10 cellular contexts compared by ENCODE assay signal in the genomic region with DNA sequence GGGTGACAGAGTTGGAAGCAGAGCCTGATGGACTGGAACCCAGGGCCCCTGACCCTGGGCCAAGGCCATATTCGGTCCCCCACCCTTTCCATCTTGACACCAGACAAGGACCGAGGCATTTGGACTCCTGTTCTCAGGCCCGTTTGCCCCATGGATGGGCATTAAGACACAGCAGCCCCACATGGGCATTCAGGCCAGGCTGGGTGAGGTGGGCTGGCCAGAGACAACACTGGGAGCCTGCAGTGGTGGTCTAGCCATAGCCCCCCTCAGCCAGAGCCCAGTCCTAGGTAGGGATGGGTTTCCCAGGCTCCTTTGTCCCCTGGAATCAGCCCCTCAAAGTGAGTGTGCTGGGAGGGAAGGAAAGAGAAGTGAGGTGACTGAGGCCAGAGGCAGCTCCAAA. TPM values are rescaled to one million over a fixed set of nuclear protein-coding genes. Genes with fewer than 3 reads are reported as not detected.
DNase-seq lines count a peak whose midpoint lies in the region; ATAC-seq and TF ChIP-seq lines count a peak whose summit lies in the region.
"Had no signal": no experiment of that assay in that cellular context is flagged by ENCODE, and none has a peak within 500 bp of the region (broad histone marks: within the 10 kb centered on the region; RNA-seq: fewer than 3 reads in every experiment).

No MANE protein-coding gene starts in this region.

- TF ChIP-seq CTCF in right atrium auricular region (IDR thresholded peaks at IDR 0.05) = no peak
- TF ChIP-seq CTCF in psoas muscle (IDR thresholded peaks at IDR 0.05) = no peak

- no peaks in the 10 kb centered on the region for H3K9me3 ChIP-seq in CD4-positive, alpha-beta memory T cell (ENCODE audit: control insufficient read depth in 1 of 2, low read length in 2 of 2)
- no peaks in the 10 kb centered on the region for H3K9me3 ChIP-seq in right atrium auricular region
- no peaks in the 10 kb centered on the region for H3K9me3 ChIP-seq in psoas muscle

- DNase-seq in CD4-positive, alpha-beta memory T cell = peak in 1 of 5 donors; percentile 31
- no peak for DNase-seq in T-cell
- no peak for DNase-seq in right atrium auricular region (ENCODE audit: low spot score)
- no peak for DNase-seq in psoas muscle
- no peak for DNase-seq in putamen (ENCODE audit: low spot score)
- DNase-seq in GDM1 (lab: John Stamatoyannopoulos, UW) = no peak
- no peak for DNase-seq in T-helper 9 cell
- DNase-seq: trophoblast cell had no signal

- CTCF ChIA-PET in CD4-positive, alpha-beta memory T cell (lab: Charles Lee; ENCODE audit: partially characterized antibody) = interaction anchor here (0.8 to 3.1 kb wide), 5 partner anchors 9 to 103 kb away, joined by 3 to 19 read pairs (median 3); no protein-coding TSS in a partner anchor
- CTCF ChIA-PET in T-cell (lab: Charles Lee) = no interaction called here

- H3K36me3 Mint-ChIP-seq in CD4-positive, alpha-beta memory T cell = peaks cover 14 to 34% of the 10 kb centered on the region in 2 donors
- peaks cover 16% of the 10 kb centered on the region for H3K36me3 Mint-ChIP-seq in T-cell

- H3K9me3 Mint-ChIP-seq in CD4-positive, alpha-beta memory T cell = no peaks in the 10 kb centered on the region
- no peaks in the 10 kb centered on the region for H3K9me3 Mint-ChIP-seq in T-cell
- H3K9me3 Mint-ChIP-seq: activated CD4-positive, alpha-beta T cell treated with anti-CD3 and anti-CD28 coated beads, Interleukin-2, amount 10 ng/mL, durations not matched to agents 24 days and 14 days had no signal

- H3K27ac ChIP-seq in CD4-positive, alpha-beta memory T cell (ENCODE audit: low read depth, low read length) = no peak overlapping the region
- peak overlapping the region; percentile 94 to 96 for H3K27ac ChIP-seq in right atrium auricular region
- peak overlapping the region; percentile 88 for H3K27ac ChIP-seq in psoas muscle

- peak overlapping the region in 6 of 8 donors; percentile 4 to 99 (median 67) for H3K4me3 Mint-ChIP-seq in CD4-positive, alpha-beta memory T cell
- H3K4me3 Mint-ChIP-seq in T-cell = peak overlapping the region; percentile 95 to 97 (median 95)

- peaks cover 18% of the 10 kb centered on the region for H3K36me3 ChIP-seq in CD4-positive, alpha-beta memory T cell (ENCODE audit: insufficient read depth, low read length)
- peaks cover 37% of the 10 kb centered on the region for H3K36me3 ChIP-seq in right atrium auricular region
- H3K36me3 ChIP-seq in psoas muscle (ENCODE audit: insufficient read depth in 1 of 2, low read depth in 1 of 2) = peaks cover 0 to 20% of the 10 kb centered on the region in 2 donors

- peaks cover 26% of the 10 kb centered on the region for H3K4me1 ChIP-seq in CD4-positive, alpha-beta memory T cell (ENCODE audit: insufficient read depth, low read length)
- peaks cover 0 to 66% of the 10 kb centered on the region in 2 donors for H3K4me1 ChIP-seq in right atrium auricular region
- peaks cover 64% of the 10 kb centered on the region for H3K4me1 ChIP-seq in psoas muscle

- H3K4me3 ChIP-seq in CD4-positive, alpha-beta memory T cell (ENCODE audit: low read length in 2 of 2) = no peak overlapping the region
- H3K4me3 ChIP-seq in right atrium auricular region = peak overlapping the region; percentile 78 to 95
- H3K4me3 ChIP-seq in psoas muscle = peak overlapping the region; percentile 95

- ATAC-seq in T-cell (replicated peaks in 1 of 4) (no peak), psoas muscle (no peak), GM19328 (IDR thresholded peaks at IDR 0.05; ENCODE audit: unreplicated experiment) (no peak)

- H3K27ac Mint-ChIP-seq in CD4-positive, alpha-beta memory T cell = peak overlapping the region in 1 of 7 donors; percentile 92
- H3K27ac Mint-ChIP-seq in T-cell = peak overlapping the region in 1 of 2 donors; percentile 58

- no peaks in the 10 kb centered on the region for H3K27me3 Mint-ChIP-seq in CD4-positive, alpha-beta memory T cell
- no peaks in the 10 kb centered on the region for H3K27me3 Mint-ChIP-seq in T-cell
- H3K27me3 Mint-ChIP-seq: activated CD4-positive, alpha-beta T cell treated with anti-CD3 and anti-CD28 coated beads, Interleukin-2, amount 10 ng/mL, durations not matched to agents 24 days and 14 days had no signal

- intact Hi-C loops in CD4-positive, alpha-beta memory T cell (cut with micrococcal nuclease) = loop anchor here (5.0 to 10.0 kb wide), 3 partner anchors 242 to 312 kb away; a partner anchor contains a TSS
- intact Hi-C loops in psoas muscle (cut with DNase I) = loop anchor here in 1 of 2 donors (5.0 kb wide), 1 partner anchor 71 kb away; a partner anchor contains a TSS

- peaks cover 16 to 44% (median 28%) of the 10 kb centered on the region in 4 donors for H3K4me1 Mint-ChIP-seq in CD4-positive, alpha-beta memory T cell
- H3K4me1 Mint-ChIP-seq in T-cell = peaks cover 38 to 58% (median 40%) of the 10 kb centered on the region in 3 donors

- 30 to 57% (median 42%) methylated on average over 3 of the region's 3 CpGs for WGBS in psoas muscle, 3 donors

- H3K27me3 ChIP-seq in CD4-positive, alpha-beta memory T cell (ENCODE audit: insufficient read depth, low read length) = no peaks in the 10 kb centered on the region
- H3K27me3 ChIP-seq in right atrium auricular region (no peaks in the 10 kb centered on the region), psoas muscle (ENCODE audit: insufficient read depth in 3 of 3, low read length in 2 of 3) (no peaks in the 10 kb centered on the region)

- POLR2A ChIA-PET in CD4-positive, alpha-beta memory T cell (lab: Charles Lee; ENCODE audit: partially characterized antibody) = interaction anchor here (0.6 to 4.8 kb wide), 7 partner anchors 11 to 249 kb away, joined by 3 to 38 read pairs (median 4); a partner anchor contains a TSS
- POLR2A ChIA-PET in T-cell (lab: Charles Lee) = no interaction called here

RNA-seq across cellular contexts. Expression of a gene that starts 1.6 kb away (rescaled TPM):
- 10 to 100 TPM; 39.1 to 40.6 TPM for total RNA-seq in CD4-positive, alpha-beta memory T cell
- 10 to 100 TPM; 34.5 to 36.5 TPM for polyA plus RNA-seq in CD4-positive, alpha-beta memory T cell
- total RNA-seq in T-cell (10 to 100 TPM; 18.8 to 37.2 (median 30.0) TPM), right atrium auricular region (100 to 1,000 TPM; 186 to 214 TPM), psoas muscle (100 to 1,000 TPM in 2 of 4 donors, 10 to 100 TPM in 2; 79.3 to 213 (median 110) TPM)
- 10 to 100 TPM; 50.3 to 99.4 (median 55.2) TPM for polyA plus RNA-seq in psoas muscle

RNA-seq across cellular contexts. Expression of a gene that starts 33.2 kb away (rescaled TPM):
- 1 to 10 TPM; 1.2 to 1.3 TPM for total RNA-seq in CD4-positive, alpha-beta memory T cell
- under 1 TPM; 0.16 to 0.19 TPM for polyA plus RNA-seq in CD4-positive, alpha-beta memory T cell
- total RNA-seq in T-cell (under 1 TPM; 0.23 to 0.70 (median 0.35) TPM), right atrium auricular region (1 to 10 TPM in 1 of 2 donors, under 1 TPM in 1; 0.78 to 1.1 TPM), psoas muscle (1 to 10 TPM in 3 of 4 donors, under 1 TPM in 1; 0.55 to 2.7 (median 1.3) TPM)
- polyA plus RNA-seq in psoas muscle = 1 to 10 TPM in 1 of 3 donors, under 1 TPM in 2; 0.64 to 1.3 (median 0.98) TPM

RNA-seq across cellular contexts. Expression of a gene that starts 40.8 kb away (rescaled TPM):
- total RNA-seq in CD4-positive, alpha-beta memory T cell = 10 to 100 TPM; 13.9 to 16.3 TPM
- 1 to 10 TPM; 1.6 to 4.8 TPM for polyA plus RNA-seq in CD4-positive, alpha-beta memory T cell
- total RNA-seq in T-cell (10 to 100 TPM in 3 of 5 donors, 1 to 10 TPM in 2; 8.5 to 20.0 (median 14.8) TPM), right atrium auricular region (10 to 100 TPM; 29.5 to 61.8 TPM), psoas muscle (10 to 100 TPM in 3 of 4 donors, 1 to 10 TPM in 1; 7.8 to 21.9 (median 15.0) TPM)
- 10 to 100 TPM in 1 of 3 donors, 1 to 10 TPM in 2; 4.9 to 21.5 (median 5.6) TPM for polyA plus RNA-seq in psoas muscle

RNA-seq across cellular contexts. Expression of a gene that starts 53.7 kb away (rescaled TPM):
- 10 to 100 TPM; 97.5 to 99.7 TPM for total RNA-seq in CD4-positive, alpha-beta memory T cell
- 1 to 10 TPM in 1 of 2 donors, under 1 TPM in 1; 0.48 to 2.2 TPM for polyA plus RNA-seq in CD4-positive, alpha-beta memory T cell
- total RNA-seq in T-cell = 10 to 100 TPM; 69.5 to 95.9 (median 91.3) TPM
- total RNA-seq in right atrium auricular region = 10 to 100 TPM; 16.9 to 24.2 TPM
- 10 to 100 TPM; 15.1 to 26.5 (median 18.4) TPM for total RNA-seq in psoas muscle
- polyA plus RNA-seq in psoas muscle = 10 to 100 TPM in 2 of 3 donors, 1 to 10 TPM in 1; 7.0 to 11.3 (median 11.0) TPM

Comparison
In these comparisons a context has a peak if more than half of its experiments do, and no peak if none do; other contexts are left out.
1. H3K4me3 ChIP-seq: peak in right atrium auricular region (2 of 2) and psoas muscle (single experiment); none in CD4-positive, alpha-beta memory T cell (0 of 2).